In genomic region chr9:4327504-4328191, GRCh38 we compare ENCODE assay signal across 3 cellular contexts.
TF ChIP-seq lines count a peak whose summit lies in the region.

No MANE protein-coding gene starts in this region.

TF ChIP-seq in IMR-90, 13 proteins besides CTCF, POLR2A, EP300 and RAD21:
- TF ChIP-seq CHD1 (IDR thresholded peaks at IDR 0.05; ENCODE audit: low read depth, low read length) (no peak), MAFK (IDR thresholded peaks at IDR 0.05; ENCODE audit: low read depth, low read length) (no peak), CEBPB (IDR thresholded peaks at IDR 0.05; ENCODE audit: low read depth, low read length) (no peak), FOS (IDR thresholded peaks at IDR 0.05; ENCODE audit: low read depth, low read length) (no peak), NFE2L2 (IDR thresholded peaks at IDR 0.05; ENCODE audit: low read depth, low read length) (no peak), RFX5 (IDR thresholded peaks at IDR 0.05; ENCODE audit: low read depth, low read length) (no peak), BHLHE40 (IDR thresholded peaks at IDR 0.05; ENCODE audit: low read depth, low read length) (no peak), ELK1 (IDR thresholded peaks at IDR 0.05; ENCODE audit: borderline replicate concordance, low read depth, low read length) (no peak)
TF ChIP-seq in IMR-90: peak in this region for 0.

TF ChIP-seq in K562, 482 proteins besides CTCF, POLR2A, EP300 and RAD21:
- TF ChIP-seq HDAC1 (IDR thresholded peaks at IDR 0.05) (no peak), CSDE1 (IDR thresholded peaks at IDR 0.05) (no peak), HMGN3 (IDR thresholded peaks at IDR 0.05; ENCODE audit: borderline replicate concordance, extremely low read depth, insufficient read length, low read depth, low read length) (no peak), TSC22D4 (tag; IDR thresholded peaks at IDR 0.05) (no peak), FOXK1 (CRISPR knock-in tag; IDR thresholded peaks at IDR 0.05; ENCODE audit: borderline replicate concordance) (no peak), IRF1 (CRISPR knock-in tag; IDR thresholded peaks at IDR 0.05; ENCODE audit: borderline replicate concordance) (no peak), ZBTB26 (CRISPR knock-in tag; IDR thresholded peaks at IDR 0.05) (no peak), FOXJ2 (tag; IDR thresholded peaks at IDR 0.05) (no peak), ZNF444 (CRISPR knock-in tag; IDR thresholded peaks at IDR 0.05) (no peak), NRF1 (conservative IDR thresholded peaks at IDR 0.05 in 1 of 2, IDR thresholded peaks at IDR 0.05 in 1 of 2) (no peak), ESRRA (IDR thresholded peaks at IDR 0.05; ENCODE audit: borderline replicate concordance, low read depth) (no peak), SAFB2 (IDR thresholded peaks at IDR 0.05; ENCODE audit: borderline replicate concordance, low read depth, low read length, severe bottlenecking) (no peak), PHTF2 (CRISPR knock-in tag; IDR thresholded peaks at IDR 0.05) (no peak), ZNF121 (CRISPR knock-in tag; conservative IDR thresholded peaks at IDR 0.05) (no peak), ZNF146 (CRISPR knock-in tag; IDR thresholded peaks at IDR 0.05; ENCODE audit: unreplicated experiment) (no peak), SRSF3 (IDR thresholded peaks at IDR 0.05; ENCODE audit: insufficient read depth, low read length) (no peak), KAT2B (IDR thresholded peaks at IDR 0.05; ENCODE audit: low read depth, low read length) (no peak)

TF ChIP-seq in GM12891, 5 proteins besides CTCF, POLR2A, EP300 and RAD21:
- TF ChIP-seq POLR2AphosphoS5 (IDR thresholded peaks at IDR 0.05; ENCODE audit: low read depth, low read length): no peak
- TF ChIP-seq TAF1 (IDR thresholded peaks at IDR 0.05; ENCODE audit: low read depth, low read length): no peak
- TF ChIP-seq POU2F2 (IDR thresholded peaks at IDR 0.05; ENCODE audit: low read depth, low read length): no peak
- TF ChIP-seq SPI1 (IDR thresholded peaks at IDR 0.05; ENCODE audit: low read depth, low read length): no peak
- TF ChIP-seq PAX5 (IDR thresholded peaks at IDR 0.05; ENCODE audit: insufficient read depth, low read length, severe bottlenecking): no peak
